ENCODE assay signal across 10 cellular contexts in the genomic region with DNA sequence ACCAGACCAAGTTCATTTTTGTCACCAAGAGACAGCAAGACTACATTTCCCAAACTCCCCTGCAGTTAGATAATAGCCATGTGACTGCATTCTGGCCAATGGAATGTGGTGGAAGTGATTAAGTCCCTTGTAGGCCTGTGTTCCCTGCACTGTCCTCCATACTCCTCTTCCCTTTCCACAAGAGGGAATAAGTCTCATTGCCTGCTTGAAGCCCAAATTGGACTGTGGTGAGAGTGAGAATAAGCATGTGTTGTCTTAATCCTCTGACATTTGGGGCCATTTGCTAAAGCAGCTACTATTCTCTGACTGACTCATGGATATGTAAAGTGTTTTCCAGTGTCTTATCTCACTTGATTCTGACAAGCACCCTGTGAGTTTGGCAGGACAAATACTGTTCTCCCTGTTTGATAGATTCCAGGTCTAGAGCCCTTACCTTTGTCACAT. TPM values are rescaled to one million over a fixed set of nuclear protein-coding genes. Genes with fewer than 3 reads are reported as not detected.
DNase-seq lines count a peak whose midpoint lies in the region; ATAC-seq lines count a peak whose summit lies in the region.
"Had no signal": no experiment of that assay in that cellular context is flagged by ENCODE, and none has a peak within 500 bp of the region (broad histone marks: within the 10 kb centered on the region; RNA-seq: fewer than 3 reads in every experiment).

No MANE protein-coding gene starts in this region.

- no peak overlapping the region for H3K4me3 Mint-ChIP-seq in stimulated activated naive CD8-positive, alpha-beta T cell treated with anti-CD3 and anti-CD28 coated beads, Interleukin-15, amount 100 ng/mL, for 72 hours

- no peaks in the 10 kb centered on the region for H3K27me3 Mint-ChIP-seq in stimulated activated naive CD8-positive, alpha-beta T cell treated with anti-CD3 and anti-CD28 coated beads, Interleukin-15, amount 100 ng/mL, for 72 hours

- DNase-seq in SIG-M5 treated with dmso at 0.1 percent for 504 hours (lab: John Stamatoyannopoulos, UW; ENCODE audit: unreplicated experiment), result peak; percentile 8
- DNase-seq in SIG-M5 (lab: John Stamatoyannopoulos, UW), result no peak
- peak; percentile 62 for DNase-seq in SW480 (ENCODE audit: low spot score)
- no peak for DNase-seq in left cardiac atrium
- no peak for DNase-seq in stimulated activated naive CD8-positive, alpha-beta T cell treated with anti-CD3 and anti-CD28 coated beads, Interleukin-15, amount 100 ng/mL, for 72 hours
- no peak for DNase-seq in SHP77 (lab: John Stamatoyannopoulos, UW)
- no peak for DNase-seq in NCI-H774 (lab: John Stamatoyannopoulos, UW)
- DNase-seq: AML-193, NCI-H1694 treated with DMSO at 0.1 percent for 48 hours had no signal

- H3K4me1 Mint-ChIP-seq in stimulated activated naive CD8-positive, alpha-beta T cell treated with anti-CD3 and anti-CD28 coated beads, Interleukin-15, amount 100 ng/mL, for 72 hours, result peaks cover 16% of the 10 kb centered on the region

- no peaks in the 10 kb centered on the region for H3K9me3 Mint-ChIP-seq in stimulated activated naive CD8-positive, alpha-beta T cell treated with anti-CD3 and anti-CD28 coated beads, Interleukin-15, amount 100 ng/mL, for 72 hours

- intact Hi-C loops in left cardiac atrium (cut with DNase I), result no loop called here

- peak; percentile 91 for ATAC-seq in left cardiac atrium
- ATAC-seq in stimulated activated naive CD8-positive, alpha-beta T cell treated with anti-CD3 and anti-CD28 coated beads, Interleukin-15, amount 100 ng/mL, for 72 hours, result peak; percentile 62
- no peak for ATAC-seq in GM19467 (IDR thresholded peaks at IDR 0.05; ENCODE audit: unreplicated experiment)

- no peak overlapping the region for H3K27ac Mint-ChIP-seq in stimulated activated naive CD8-positive, alpha-beta T cell treated with anti-CD3 and anti-CD28 coated beads, Interleukin-15, amount 100 ng/mL, for 72 hours

RNA-seq across cellular contexts. Expression of gene PIK3R6, which starts 20.7 kb away (rescaled TPM):
- total RNA-seq in left cardiac atrium, result 1 to 10 TPM in 1 of 2 donors, under 1 TPM in 1; 0.79 to 1.1 TPM

RNA-seq across cellular contexts. Expression of gene MFSD6L, which starts 47.6 kb away (rescaled TPM):
- not detected for total RNA-seq in left cardiac atrium

Comparison
In these comparisons a context has a peak if more than half of its experiments do, and no peak if none do; other contexts are left out.
1. DNase-seq: peak in SIG-M5 treated with dmso at 0.1 percent for 504 hours (single experiment) and SW480 (single experiment); none in SIG-M5 (single experiment), left cardiac atrium (single experiment), stimulated activated naive CD8-positive, alpha-beta T cell treated with anti-CD3 and anti-CD28 coated beads, Interleukin-15, amount 100 ng/mL, for 72 hours (0 of 2), SHP77 (0 of 2) and NCI-H774 (single experiment).